28 cellular contexts compared by ENCODE assay signal in genomic region chr2:134599236-134599635, GRCh38.
"Had no signal": no experiment of that assay in that cellular context is flagged by ENCODE, and none has a peak within 500 bp of the region (broad histone marks: within the 10 kb centered on the region; RNA-seq: fewer than 3 reads in every experiment).

No MANE protein-coding gene starts in this region.

- FAIRE-seq: colon, endometrium, frontal cortex, kidney had no signal

- H3K79me2 ChIP-seq: hepatocyte had no signal

- DNase-seq: dermis blood vessel endothelial cell; dorsolateral prefrontal cortex; effector CD8-positive, alpha-beta T cell; effector memory CD8-positive, alpha-beta T cell; endodermal cell; erythroblast; foreskin keratinocyte; heart left ventricle; hypothalamus; immature natural killer cell; islet precursor cell; kidney; kidney glomerular epithelial cell; left colon; left ventricle myocardium superior; lower lobe of right lung; mesenchymal stem cell; mucosa of descending colon; naive B cell had no signal

- H2AFZ ChIP-seq: hepatocyte had no signal

- H3K27me3 ChIP-seq: foreskin keratinocyte, gastroesophageal sphincter, hepatocyte had no signal

- ATAC-seq: effector memory CD8-positive, alpha-beta T cell; esophagus mucosa; foreskin keratinocyte; gastroesophageal sphincter; heart left ventricle; left colon; left lobe of liver; left ventricle myocardium superior; lower lobe of right lung; mucosa of descending colon had no signal

- H3K36me3 ChIP-seq: gastroesophageal sphincter, heart left ventricle, lower lobe of right lung had no signal

- H3K4me3 ChIP-seq: coronary artery, dorsolateral prefrontal cortex, gastroesophageal sphincter, heart left ventricle, hepatocyte, lower lobe of right lung, mucosa of descending colon had no signal

- H3K27ac ChIP-seq: coronary artery, dorsolateral prefrontal cortex, epithelial cell of prostate, foreskin keratinocyte, gastroesophageal sphincter, heart left ventricle, hepatocyte, lower lobe of right lung had no signal

- H3K4me1 ChIP-seq: foreskin keratinocyte, gastroesophageal sphincter, heart left ventricle, lower lobe of right lung had no signal

- H3K9me3 ChIP-seq: lower lobe of right lung, mucosa of descending colon had no signal

- H3K4me2 ChIP-seq: hepatocyte had no signal
